In the genomic region with DNA sequence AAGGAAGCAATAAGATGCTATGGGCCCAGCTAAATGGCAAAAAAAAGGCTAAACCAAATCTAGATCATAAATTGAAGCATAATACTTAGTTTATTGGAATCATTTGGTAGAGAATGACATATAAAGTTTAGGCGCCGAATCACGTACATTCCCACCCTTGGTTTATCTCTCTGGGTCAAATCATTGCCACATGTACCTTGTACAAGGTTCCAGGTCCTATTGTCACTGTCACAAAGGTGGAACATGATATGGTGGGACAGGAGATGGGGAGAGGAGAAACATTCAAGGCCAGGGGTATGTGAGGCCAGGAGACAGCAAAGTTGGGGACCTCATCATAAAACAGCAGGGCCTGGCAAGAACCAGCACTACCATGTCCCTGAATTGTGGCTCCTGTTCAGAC, we compare ENCODE assay signal across 13 cellular contexts.
"Had no signal": no experiment of that assay in that cellular context is flagged by ENCODE, and none has a peak within 500 bp of the region (broad histone marks: within the 10 kb centered on the region; RNA-seq: fewer than 3 reads in every experiment).

No MANE protein-coding gene starts in this region.

- H3K27ac ChIP-seq: psoas muscle, right lobe of liver had no signal

- H3K4me1 ChIP-seq: psoas muscle had no signal

- H3K4me3 ChIP-seq: psoas muscle, right lobe of liver had no signal

- H3K27me3 ChIP-seq: right lobe of liver had no signal

- DNase-seq: activated CD4-positive, alpha-beta T cell treated with anti-CD3 and anti-CD28 coated beads for 4 hours; activated CD8-positive, alpha-beta memory T cell treated with anti-CD3 and anti-CD28 coated beads, Interleukin-2, amount 50 U/mL, for 48 hours; activated CD8-positive, alpha-beta T cell treated with anti-CD3 and anti-CD28 coated beads for 36 hours; activated naive CD4-positive, alpha-beta T cell; aorta; hippocampal formation; midbrain; naive thymus-derived CD8-positive, alpha-beta T cell; psoas muscle; right lobe of liver; stimulated activated CD4-positive, alpha-beta T cell treated with anti-CD3 and anti-CD28 coated beads, Interleukin-2, amount 100 ng/mL, for 24 hours; stimulated activated naive CD4-positive, alpha-beta T cell; T-cell had no signal

- H3K36me3 ChIP-seq: right lobe of liver had no signal

- H3K9me3 ChIP-seq: psoas muscle, right lobe of liver had no signal

- ATAC-seq: activated CD8-positive, alpha-beta T cell treated with anti-CD3 and anti-CD28 coated beads for 36 hours; naive thymus-derived CD8-positive, alpha-beta T cell; psoas muscle; right lobe of liver; T-cell had no signal
